In genomic region chr11:68066742-68067141, GRCh38 we compare ENCODE assay signal across 24 cellular contexts. TPM values are rescaled to one million over a fixed set of nuclear protein-coding genes. Genes with fewer than 3 reads are reported as not detected.
DNase-seq lines count a peak whose midpoint lies in the region; ATAC-seq and TF ChIP-seq lines count a peak whose summit lies in the region.
"Had no signal": no experiment of that assay in that cellular context is flagged by ENCODE, and none has a peak within 500 bp of the region (broad histone marks: within the 10 kb centered on the region; RNA-seq: fewer than 3 reads in every experiment).

No MANE protein-coding gene starts in this region.

- H3K27ac ChIP-seq in HEK293 (ENCODE audit: extremely low read depth, low read depth, low read length) = no peak overlapping the region
- H3K27ac ChIP-seq in layer of hippocampus (ENCODE audit: low read depth, low read length) = peak overlapping the region; percentile 25
- H3K27ac ChIP-seq in psoas muscle = no peak overlapping the region
- no peak overlapping the region for H3K27ac ChIP-seq in osteoblast (ENCODE audit: low read depth, low read length)
- H3K27ac ChIP-seq: cardiac muscle cell, parathyroid adenoma, Peyer's patch, right lobe of liver, SJSA1, tibial artery had no signal

- H3K9me3 ChIP-seq in HEK293 (ENCODE audit: control insufficient read depth, insufficient read depth, low read depth, low read length) = no peaks in the 10 kb centered on the region
- H3K9me3 ChIP-seq in psoas muscle = no peaks in the 10 kb centered on the region
- no peaks in the 10 kb centered on the region for H3K9me3 ChIP-seq in osteoblast (ENCODE audit: low read depth, low read length)
- H3K9me3 ChIP-seq: Peyer's patch, right lobe of liver, SJSA1, tibial artery had no signal

- TF ChIP-seq CTCF in HEK293 (tag by site-specific recombination; IDR thresholded peaks at IDR 0.05) (no peak), astrocyte of the spinal cord (IDR thresholded peaks at IDR 0.05; ENCODE audit: low read depth, low read length) (no peak), psoas muscle (IDR thresholded peaks at IDR 0.05) (no peak), osteoblast (IDR thresholded peaks at IDR 0.05; ENCODE audit: extremely low read depth, low read depth, low read length) (no peak)

- no peak overlapping the region for H2AFZ ChIP-seq in osteoblast (ENCODE audit: low read length)
- H2AFZ ChIP-seq: parathyroid adenoma had no signal

- intact Hi-C loops in psoas muscle (cut with DNase I) = no loop called here

- H3K4me2 ChIP-seq in osteoblast (ENCODE audit: insufficient read depth, low read length) = no peak overlapping the region

- POLR2A ChIA-PET in HEK293 (lab: Yijun Ruan, JAX) = no interaction called here

- H3K4me1 ChIP-seq in HEK293 (ENCODE audit: control insufficient read depth, insufficient read depth, low read length) (no peaks in the 10 kb centered on the region), psoas muscle (no peaks in the 10 kb centered on the region), osteoblast (ENCODE audit: insufficient read depth, low read length) (no peaks in the 10 kb centered on the region)
- H3K4me1 ChIP-seq: parathyroid adenoma, Peyer's patch, right lobe of liver, SJSA1, tibial artery had no signal

- no peak overlapping the region for H3K4me3 ChIP-seq in HEK293 (ENCODE audit: low read depth, low read length)
- H3K4me3 ChIP-seq in astrocyte of the spinal cord (ENCODE audit: low read depth, low read length) = no peak overlapping the region
- H3K4me3 ChIP-seq in psoas muscle = no peak overlapping the region
- H3K4me3 ChIP-seq in osteoblast (ENCODE audit: insufficient read depth, low read length) = no peak overlapping the region
- H3K4me3 ChIP-seq: cardiac muscle cell, Peyer's patch, right lobe of liver, SJSA1, tibial artery had no signal

- in situ Hi-C loops in astrocyte of the spinal cord (cut with HindIII; ENCODE audit: low sequenced_read_pairs) = no loop called here

- H3K36me3 ChIP-seq in HEK293 (ENCODE audit: control insufficient read depth in 2 of 2, insufficient read depth in 1 of 2, low read length in 2 of 2) = peaks cover 4 to 97% of the 10 kb centered on the region in 2 experiments; a peak in 2 of 3 replicates
- peaks cover 11 to 99% of the 10 kb centered on the region in 2 donors for H3K36me3 ChIP-seq in psoas muscle (ENCODE audit: insufficient read depth in 1 of 2, low read depth in 1 of 2)
- H3K36me3 ChIP-seq in osteoblast (ENCODE audit: insufficient read depth, low read length) = peaks cover 37% of the 10 kb centered on the region

- DNase-seq in astrocyte of the spinal cord (ENCODE audit: low read depth, low spot score) (peak; percentile 68), psoas muscle (no peak), osteoblast (ENCODE audit: insufficient read length, low spot score, missing footprints) (no peak), UCSD-AML1 (lab: John Stamatoyannopoulos, UW; ENCODE audit: unreplicated experiment) (no peak)
- no peak for DNase-seq in activated CD8-positive, alpha-beta memory T cell treated with anti-CD3 and anti-CD28 coated beads for 24 hours
- DNase-seq in stimulated activated naive CD8-positive, alpha-beta T cell treated with anti-CD3 and anti-CD28 coated beads, Interleukin-15, Interleukin-2, amounts not matched to agents 100 U/mL and 50 U/mL, for 24 hours = no peak
- DNase-seq: activated CD4-positive, CD25-positive, alpha-beta regulatory T cell; activated naive CD4-positive, alpha-beta T cell treated with anti-CD3 and anti-CD28 coated beads, Interleukin-2, amount 10 ng/mL, durations not matched to agents 7 days and 5 days; CD4-positive, CD25-positive, alpha-beta regulatory T cell; cortex of kidney; HCEC 1CT; NCI-H1694; NCI-H526; nephron progenitor cell; Peyer's patch; stimulated activated CD4-positive, alpha-beta T cell treated with anti-CD3 and anti-CD28 coated beads, Interleukin-15, amount 100 ng/mL, for 24 hours; tibial artery had no signal

- no peaks in the 10 kb centered on the region for H3K79me2 ChIP-seq in osteoblast (ENCODE audit: insufficient read depth, low read length)
- H3K79me2 ChIP-seq: parathyroid adenoma had no signal

- H3K27me3 ChIP-seq in layer of hippocampus (ENCODE audit: control insufficient read depth, insufficient read depth, low read length) (no peaks in the 10 kb centered on the region), psoas muscle (ENCODE audit: insufficient read depth in 3 of 3, low read length in 2 of 3) (no peaks in the 10 kb centered on the region), osteoblast (ENCODE audit: insufficient read depth, low read length) (no peaks in the 10 kb centered on the region)
- H3K27me3 ChIP-seq: cardiac muscle cell, Peyer's patch, right lobe of liver, SJSA1, tibial artery had no signal

- peak in 3 of 4 donors; percentile 49 to 54 (median 50) for ATAC-seq in psoas muscle
- no peak for ATAC-seq in stimulated activated naive CD8-positive, alpha-beta T cell treated with anti-CD3 and anti-CD28 coated beads, Interleukin-15, Interleukin-2, amounts not matched to agents 100 U/mL and 50 U/mL, for 24 hours
- ATAC-seq: esophagus mucosa had no signal

- 57 to 61% (median 60%) methylated on average over 3 of the region's 3 CpGs for WGBS in psoas muscle, 3 donors

- CTCF ChIA-PET in HEK293 (lab: Yijun Ruan, JAX) = interaction anchor here (1.2 kb wide), 1 partner anchor 138 kb away, joined by 3 read pairs; no protein-coding TSS in a partner anchor

- no peaks in the 10 kb centered on the region for H4K20me1 ChIP-seq in osteoblast (ENCODE audit: insufficient read depth, low read length)

TF ChIP-seq in HEK293, 187 proteins besides CTCF, POLR2A, EP300 and RAD21 (continues in another document):
- TF ChIP-seq ZNF221 (tag by site-specific recombination; IDR thresholded peaks at IDR 0.05; ENCODE audit: borderline replicate concordance) (no peak), YY1 (tag by site-specific recombination; IDR thresholded peaks at IDR 0.05) (no peak), ZNF544 (tag by site-specific recombination; IDR thresholded peaks at IDR 0.05) (no peak), PATZ1 (tag by site-specific recombination; IDR thresholded peaks at IDR 0.05) (no peak), ZNF677 (tag by site-specific recombination; IDR thresholded peaks at IDR 0.05) (no peak), ZNF169 (tag by site-specific recombination; IDR thresholded peaks at IDR 0.05) (no peak), ZIC2 (tag by site-specific recombination; IDR thresholded peaks at IDR 0.05) (peak; percentile 29; the same call in 1 of the 2 replicates), ZNF510 (tag by site-specific recombination; IDR thresholded peaks at IDR 0.05; ENCODE audit: insufficient replicate concordance) (no peak), GLIS1 (tag by site-specific recombination; IDR thresholded peaks at IDR 0.05) (peak; percentile 51)
- TF ChIP-seq, protein P1, sequence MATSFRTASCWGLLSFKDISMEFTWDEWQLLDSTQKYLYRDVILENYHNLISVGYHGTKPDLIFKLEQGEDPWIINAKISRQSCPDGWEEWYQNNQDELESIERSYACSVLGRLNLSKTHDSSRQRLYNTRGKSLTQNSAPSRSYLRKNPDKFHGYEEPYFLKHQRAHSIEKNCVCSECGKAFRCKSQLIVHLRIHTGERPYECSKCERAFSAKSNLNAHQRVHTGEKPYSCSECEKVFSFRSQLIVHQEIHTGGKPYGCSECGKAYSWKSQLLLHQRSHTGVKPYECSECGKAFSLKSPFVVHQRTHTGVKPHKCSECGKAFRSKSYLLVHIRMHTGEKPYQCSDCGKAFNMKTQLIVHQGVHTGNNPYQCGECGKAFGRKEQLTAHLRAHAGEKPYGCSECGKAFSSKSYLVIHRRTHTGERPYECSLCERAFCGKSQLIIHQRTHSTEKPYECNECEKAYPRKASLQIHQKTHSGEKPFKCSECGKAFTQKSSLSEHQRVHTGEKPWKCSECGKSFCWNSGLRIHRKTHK (tag by site-specific recombination; IDR thresholded peaks at IDR 0.05) = no peak

RNA-seq across cellular contexts. Expression of gene TCIRG1, which starts 27.9 kb away (rescaled TPM):
- total RNA-seq in psoas muscle (10 to 100 TPM; 11.4 to 14.6 (median 12.7) TPM), osteoblast (85.4 and 87.5 TPM in 2 replicates)
- polyA plus RNA-seq in psoas muscle = 10 to 100 TPM; 10.9 to 20.1 (median 11.8) TPM

RNA-seq across cellular contexts. Expression of gene NDUFS8, which starts 36.3 kb away (rescaled TPM):
- 100 to 1,000 TPM; 204 to 328 (median 241) TPM for total RNA-seq in psoas muscle
- 100 to 1,000 TPM; 193 to 390 (median 328) TPM for polyA plus RNA-seq in psoas muscle
- total RNA-seq in osteoblast = 60.7 and 73.1 TPM in 2 replicates

RNA-seq across cellular contexts. Expression of gene CHKA, which starts 54.4 kb away (rescaled TPM):
- total RNA-seq in psoas muscle (1 to 10 TPM; 3.6 to 6.9 (median 5.6) TPM), osteoblast (26.5 and 29.0 TPM in 2 replicates)
- 10 to 100 TPM in 1 of 3 donors, 1 to 10 TPM in 2; 6.2 to 11.2 (median 6.9) TPM for polyA plus RNA-seq in psoas muscle

RNA-seq across cellular contexts. Expression of gene ALDH3B1, which starts 56.6 kb away (rescaled TPM):
- total RNA-seq in psoas muscle (1 to 10 TPM; 1.7 to 3.3 (median 2.2) TPM), osteoblast (59.5 and 63.0 TPM in 2 replicates)
- 1 to 10 TPM in 2 of 3 donors, under 1 TPM in 1; 0.83 to 1.8 (median 1.4) TPM for polyA plus RNA-seq in psoas muscle
- total RNA-seq: CD4-positive, CD25-positive, alpha-beta regulatory T cell had no signal
- polyA plus RNA-seq: CD4-positive, CD25-positive, alpha-beta regulatory T cell had no signal
